1 cellular context compared by ENCODE assay signal in the genomic region with DNA sequence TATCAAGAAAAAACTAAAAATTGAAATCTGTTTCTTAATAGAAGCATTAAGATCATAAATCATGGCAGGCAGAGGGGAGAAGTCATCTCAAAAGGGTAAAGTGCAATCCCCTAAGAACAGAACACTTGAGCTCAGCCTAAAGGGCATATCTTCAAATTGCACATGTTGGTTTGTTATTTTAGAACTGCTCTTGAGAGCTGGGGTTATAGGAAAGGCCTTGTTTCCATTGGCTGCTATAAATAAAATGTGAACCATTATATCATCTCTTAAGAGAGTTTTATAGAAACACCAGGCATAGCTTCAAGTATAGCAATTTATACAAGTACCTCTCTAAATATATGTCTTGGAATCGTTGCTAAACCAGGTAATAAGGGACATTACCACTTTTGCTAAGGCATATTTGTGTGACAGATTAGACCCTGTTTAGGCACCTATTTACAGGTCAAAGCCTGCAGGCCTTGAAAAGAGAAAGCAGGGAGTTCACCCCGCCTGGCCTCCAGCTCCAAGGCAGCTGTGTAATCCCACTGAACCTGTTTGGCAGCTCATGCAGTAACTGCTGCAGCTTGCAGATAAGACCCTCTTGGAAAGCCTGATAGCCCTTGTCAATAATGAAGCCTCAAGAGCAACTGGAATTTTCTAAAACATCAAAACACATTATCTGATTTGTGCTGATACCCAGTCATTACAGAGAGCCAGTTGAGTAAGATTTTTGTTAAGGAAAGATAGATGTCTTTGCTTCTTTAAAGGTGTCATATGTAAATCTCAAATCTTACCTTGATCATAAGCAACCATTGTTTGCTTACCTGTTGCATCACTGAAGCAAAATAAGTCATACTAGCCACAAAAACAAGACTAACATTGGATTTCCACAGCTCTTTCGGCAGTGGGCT.
TF ChIP-seq lines count a peak whose summit lies in the region.

No MANE protein-coding gene starts in this region.

TF ChIP-seq in K562, 482 proteins besides CTCF, POLR2A, EP300 and RAD21 (continued from another document and continues in another):
- no peak for TF ChIP-seq ZNF655 (CRISPR knock-in tag; IDR thresholded peaks at IDR 0.05)
- TF ChIP-seq MTA3 (IDR thresholded peaks at IDR 0.05; ENCODE audit: borderline replicate concordance): peak; percentile 82; the same call in 1 of the 2 replicates
- no peak for TF ChIP-seq ZNF12 (CRISPR knock-in tag; IDR thresholded peaks at IDR 0.05)
- peak; percentile 80 for TF ChIP-seq DACH1 (IDR thresholded peaks at IDR 0.05; ENCODE audit: partially characterized antibody)
- no peak for TF ChIP-seq RREB1 (CRISPR knock-in tag; IDR thresholded peaks at IDR 0.05)
- no peak for TF ChIP-seq ZNF224 (CRISPR knock-in tag; IDR thresholded peaks at IDR 0.05)
- no peak for TF ChIP-seq SIX5 (IDR thresholded peaks at IDR 0.05; ENCODE audit: borderline replicate concordance in 1 of 2, insufficient read depth in 1 of 2, low read depth in 1 of 2, low read length in 2 of 2)
- TF ChIP-seq ZNF561 (CRISPR knock-in tag; conservative IDR thresholded peaks at IDR 0.05): no peak
- no peak for TF ChIP-seq NELFE (IDR thresholded peaks at IDR 0.05; ENCODE audit: insufficient read depth, insufficient read length)
- no peak for TF ChIP-seq HBP1 (CRISPR knock-in tag; IDR thresholded peaks at IDR 0.05)
- TF ChIP-seq BHLHE40 (IDR thresholded peaks at IDR 0.05; ENCODE audit: low read length): peak; percentile 85
- no peak for TF ChIP-seq ZNF75A (CRISPR knock-in tag; IDR thresholded peaks at IDR 0.05)
- TF ChIP-seq, protein P1, sequence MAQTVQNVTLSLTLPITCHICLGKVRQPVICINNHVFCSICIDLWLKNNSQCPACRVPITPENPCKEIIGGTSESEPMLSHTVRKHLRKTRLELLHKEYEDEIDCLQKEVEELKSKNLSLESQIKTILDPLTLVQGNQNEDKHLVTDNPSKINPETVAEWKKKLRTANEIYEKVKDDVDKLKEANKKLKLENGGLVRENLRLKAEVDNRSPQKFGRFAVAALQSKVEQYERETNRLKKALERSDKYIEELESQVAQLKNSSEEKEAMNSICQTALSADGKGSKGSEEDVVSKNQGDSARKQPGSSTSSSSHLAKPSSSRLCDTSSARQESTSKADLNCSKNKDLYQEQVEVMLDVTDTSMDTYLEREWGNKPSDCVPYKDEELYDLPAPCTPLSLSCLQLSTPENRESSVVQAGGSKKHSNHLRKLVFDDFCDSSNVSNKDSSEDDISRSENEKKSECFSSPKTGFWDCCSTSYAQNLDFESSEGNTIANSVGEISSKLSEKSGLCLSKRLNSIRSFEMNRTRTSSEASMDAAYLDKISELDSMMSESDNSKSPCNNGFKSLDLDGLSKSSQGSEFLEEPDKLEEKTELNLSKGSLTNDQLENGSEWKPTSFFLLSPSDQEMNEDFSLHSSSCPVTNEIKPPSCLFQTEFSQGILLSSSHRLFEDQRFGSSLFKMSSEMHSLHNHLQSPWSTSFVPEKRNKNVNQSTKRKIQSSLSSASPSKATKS (CRISPR knock-in tag; IDR thresholded peaks at IDR 0.05): no peak
- no peak for TF ChIP-seq HNRNPH1 (optimal IDR thresholded peaks at IDR 0.05; ENCODE audit: low read depth, low read length)
- TF ChIP-seq ZEB2 (IDR thresholded peaks at IDR 0.05): peak; percentile 94
- TF ChIP-seq POLR2AphosphoS2 (IDR thresholded peaks at IDR 0.05; ENCODE audit: low read length): no peak
- peak; percentile 57; the same call in 1 of the 2 replicates for TF ChIP-seq TOE1 (IDR thresholded peaks at IDR 0.05; ENCODE audit: borderline replicate concordance)
- TF ChIP-seq TOE1 (CRISPR knock-in tag; IDR thresholded peaks at IDR 0.05; ENCODE audit: borderline replicate concordance, low read depth): no peak
- TF ChIP-seq SIN3B (IDR thresholded peaks at IDR 0.05; ENCODE audit: low read depth): no peak
- no peak for TF ChIP-seq ZNF717 (CRISPR knock-in tag; IDR thresholded peaks at IDR 0.05)
- TF ChIP-seq ZFP30 (CRISPR knock-in tag; IDR thresholded peaks at IDR 0.05; ENCODE audit: borderline replicate concordance): no peak
- peak; percentile 39; the same call in 1 of the 2 replicates for TF ChIP-seq L3MBTL2 (IDR thresholded peaks at IDR 0.05)
- TF ChIP-seq ZNF407 (IDR thresholded peaks at IDR 0.05; ENCODE audit: low read depth): no peak
- TF ChIP-seq, protein P2, sequence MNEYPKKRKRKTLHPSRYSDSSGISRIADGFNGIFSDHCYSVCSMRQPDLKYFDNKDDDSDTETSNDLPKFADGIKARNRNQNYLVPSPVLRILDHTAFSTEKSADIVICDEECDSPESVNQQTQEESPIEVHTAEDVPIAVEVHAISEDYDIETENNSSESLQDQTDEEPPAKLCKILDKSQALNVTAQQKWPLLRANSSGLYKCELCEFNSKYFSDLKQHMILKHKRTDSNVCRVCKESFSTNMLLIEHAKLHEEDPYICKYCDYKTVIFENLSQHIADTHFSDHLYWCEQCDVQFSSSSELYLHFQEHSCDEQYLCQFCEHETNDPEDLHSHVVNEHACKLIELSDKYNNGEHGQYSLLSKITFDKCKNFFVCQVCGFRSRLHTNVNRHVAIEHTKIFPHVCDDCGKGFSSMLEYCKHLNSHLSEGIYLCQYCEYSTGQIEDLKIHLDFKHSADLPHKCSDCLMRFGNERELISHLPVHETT (CRISPR knock-in tag; conservative IDR thresholded peaks at IDR 0.05 in 1 of 2, IDR thresholded peaks at IDR 0.05 in 1 of 2): peak in 1 of 2 experiments; percentile 48; a peak in 1 of 4 replicates
- TF ChIP-seq, protein P3, sequence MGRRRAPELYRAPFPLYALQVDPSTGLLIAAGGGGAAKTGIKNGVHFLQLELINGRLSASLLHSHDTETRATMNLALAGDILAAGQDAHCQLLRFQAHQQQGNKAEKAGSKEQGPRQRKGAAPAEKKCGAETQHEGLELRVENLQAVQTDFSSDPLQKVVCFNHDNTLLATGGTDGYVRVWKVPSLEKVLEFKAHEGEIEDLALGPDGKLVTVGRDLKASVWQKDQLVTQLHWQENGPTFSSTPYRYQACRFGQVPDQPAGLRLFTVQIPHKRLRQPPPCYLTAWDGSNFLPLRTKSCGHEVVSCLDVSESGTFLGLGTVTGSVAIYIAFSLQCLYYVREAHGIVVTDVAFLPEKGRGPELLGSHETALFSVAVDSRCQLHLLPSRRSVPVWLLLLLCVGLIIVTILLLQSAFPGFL (CRISPR knock-in tag; IDR thresholded peaks at IDR 0.05): no peak
- no peak for TF ChIP-seq SLC30A9 (CRISPR knock-in tag; IDR thresholded peaks at IDR 0.05)
